Comparison of ENCODE assay signal across 8 cellular contexts in genomic region chr12:32106517-32107366, GRCh38. TPM values are rescaled to one million over a fixed set of nuclear protein-coding genes. Genes with fewer than 3 reads are reported as not detected.
DNase-seq lines count a peak whose midpoint lies in the region; ATAC-seq and TF ChIP-seq lines count a peak whose summit lies in the region.

Gene BICD1, plus strand, starts transcription at chr12:32106847. Its CDS starts 485 bp downstream, at chr12:32107332.

- H2BK5ac ChIP-seq in neuronal stem cell (ENCODE audit: low read length) = peak within 1 kb of the TSS; percentile 87

- H2BK15ac ChIP-seq in neuronal stem cell (ENCODE audit: low read length) = peak within 1 kb of the TSS; percentile 77

- no peak within 1 kb of the TSS for H3K4ac ChIP-seq in neuronal stem cell (ENCODE audit: low read length)

- peak within 1 kb of the TSS; percentile 13 for H2AK5ac ChIP-seq in neuronal stem cell (ENCODE audit: low read depth, low read length)

- H3K27ac Mint-ChIP-seq in GM23338 = peak within 1 kb of the TSS; percentile 98

- peaks cover 49% of the 10 kb centered on the region for H3K79me2 ChIP-seq in GM23338 (replicated peaks; ENCODE audit: insufficient read depth)

- peak within 1 kb of the TSS; percentile 90 for H3K14ac ChIP-seq in neuronal stem cell (ENCODE audit: low read length)

- H2BK12ac ChIP-seq in neuronal stem cell (ENCODE audit: low read length) = no peak within 1 kb of the TSS

- peak within 1 kb of the TSS; percentile 95 for H3K4me3 ChIP-seq in GM23338
- H3K4me3 ChIP-seq in LNCaP clone FGC (ENCODE audit: low read depth, low read length) = peak within 1 kb of the TSS; percentile 92
- H3K4me3 ChIP-seq in SJSA1 = peak within 1 kb of the TSS; percentile 90
- H3K4me3 ChIP-seq in neuronal stem cell (ENCODE audit: low read length in 2 of 2) = peak within 1 kb of the TSS; percentile 70 to 98

- H3K9me2 ChIP-seq in GM23338 (ENCODE audit: insufficient read depth) = peaks cover 4% of the 10 kb centered on the region; the same call in 1 of the 2 replicates

- ATAC-seq in GM23338 (peak; percentile 87), foreskin keratinocyte (peak; percentile 93)

- H4K91ac ChIP-seq in neuronal stem cell (ENCODE audit: low read depth, low read length, poor library complexity) = no peak within 1 kb of the TSS

- H3K27ac ChIP-seq in GM23338 (ENCODE audit: low read depth) (peak within 1 kb of the TSS; percentile 87), SJSA1 (peak within 1 kb of the TSS; percentile 83), foreskin keratinocyte (peak within 1 kb of the TSS; percentile 26), neuronal stem cell (replicated peaks; ENCODE audit: low read length) (peak within 1 kb of the TSS; percentile 91), substantia nigra (ENCODE audit: low read depth, low read length, poor library complexity, severe bottlenecking) (peak within 1 kb of the TSS; percentile 86)

- H3K79me1 ChIP-seq in neuronal stem cell (ENCODE audit: low read depth, low read length) = no peaks in the 10 kb centered on the region

- H3K27me3 ChIP-seq in GM23338 (ENCODE audit: insufficient read depth) (no peaks in the 10 kb centered on the region), SJSA1 (replicated peaks) (no peaks in the 10 kb centered on the region), foreskin keratinocyte (no peaks in the 10 kb centered on the region), neuronal stem cell (ENCODE audit: control insufficient read depth in 3 of 3, insufficient read depth in 3 of 3, low read depth in 1 of 3, low read length in 3 of 3) (no peaks in the 10 kb centered on the region)

- peak; percentile 93 for DNase-seq in ELR (ENCODE audit: low read depth)
- peak; percentile 93 for DNase-seq in GM23338 (ENCODE audit: low spot score)
- peak; percentile 55 for DNase-seq in LNCaP clone FGC (ENCODE audit: low read depth)
- peak; percentile 86 to 90 for DNase-seq in SJSA1 (ENCODE audit: low read depth in 1 of 2, low spot score in 2 of 2)
- DNase-seq in activated naive CD4-positive, alpha-beta T cell (lab: John Stamatoyannopoulos, UW) = peak; percentile 28 to 62 (median 29)
- peak; percentile 59 to 76 for DNase-seq in foreskin keratinocyte
- peak; percentile 85 for DNase-seq in neuronal stem cell (ENCODE audit: low spot score)
- DNase-seq in substantia nigra (lab: John Stamatoyannopoulos, UW) = peak; percentile 21 to 92 (median 80)

- no peaks in the 10 kb centered on the region for H4K20me1 ChIP-seq in GM23338 (replicated peaks; ENCODE audit: insufficient read depth)

- peak within 1 kb of the TSS; percentile 96 for H3K4me2 ChIP-seq in GM23338
- H3K4me2 ChIP-seq in neuronal stem cell (ENCODE audit: insufficient read depth, low read length, poor library complexity, severe bottlenecking) = peak within 1 kb of the TSS; percentile 87

- H4K8ac ChIP-seq in neuronal stem cell (ENCODE audit: low read depth, low read length) = no peak within 1 kb of the TSS

- H2BK120ac ChIP-seq in neuronal stem cell (ENCODE audit: low read depth, low read length) = peak within 1 kb of the TSS; percentile 27

- H2AFZ ChIP-seq in GM23338 (peak within 1 kb of the TSS; percentile 67; the same call in 1 of the 2 replicates), neuronal stem cell (ENCODE audit: low read length) (peak within 1 kb of the TSS; percentile 96)

- peak within 1 kb of the TSS; percentile 98 for H3K23ac ChIP-seq in neuronal stem cell (ENCODE audit: low read depth, low read length, poor library complexity)

- H3K9me3 ChIP-seq in SJSA1 (replicated peaks) (no peaks in the 10 kb centered on the region), neuronal stem cell (replicated peaks in 1 of 2; ENCODE audit: control insufficient read depth in 2 of 2, insufficient read depth in 1 of 2, low read depth in 1 of 2, low read length in 2 of 2) (no peaks in the 10 kb centered on the region)

- peaks cover 25% of the 10 kb centered on the region for H3K4me1 Mint-ChIP-seq in GM23338

- H3K27me3 Mint-ChIP-seq in GM23338 (ENCODE audit: insufficient read depth, low read depth, poor library complexity) = peaks cover 4% of the 10 kb centered on the region

- no CpG with 5 or more reads among the region's 96 CpGs for WGBS in neuronal stem cell (ENCODE audit: extremely low coverage in 2 of 2, insufficient read length in 2 of 2, insufficient replicate concordance in 1 of 2), 2 donors

- peak within 1 kb of the TSS; percentile 96 for H3K9ac ChIP-seq in neuronal stem cell (ENCODE audit: low read depth, low read length, poor library complexity)

- H3F3A ChIP-seq in GM23338 (replicated peaks; ENCODE audit: low read depth) = no peaks in the 10 kb centered on the region

- TF ChIP-seq CTCF in GM23338 (conservative IDR thresholded peaks at IDR 0.05; ENCODE audit: low read depth in 2 of 2) (peak; percentile 30 to 40; a peak in 3 of 4 replicates), LNCaP clone FGC (IDR thresholded peaks at IDR 0.05; ENCODE audit: control insufficient read depth, extremely low read depth, insufficient read depth) (peak; percentile 59), foreskin keratinocyte (conservative IDR thresholded peaks at IDR 0.05) (peak; percentile 70)

- H3K36me3 ChIP-seq in GM23338 (ENCODE audit: insufficient read depth) (no peaks in the 10 kb centered on the region), SJSA1 (peaks cover 6% of the 10 kb centered on the region; the same call in 1 of the 2 replicates), neuronal stem cell (replicated peaks in 1 of 2; ENCODE audit: control insufficient read depth in 2 of 2, insufficient read depth in 2 of 2, low read length in 2 of 2) (peaks cover 0 to 2% of the 10 kb centered on the region in 2 donors)

- peaks cover 2% of the 10 kb centered on the region; the same call in 2 of the 3 replicates for H3K9me3 Mint-ChIP-seq in GM23338

- peaks cover 16% of the 10 kb centered on the region for H3K36me3 Mint-ChIP-seq in GM23338 (ENCODE audit: low read depth)

- H3K4me1 ChIP-seq in GM23338 (ENCODE audit: insufficient read depth) = peaks cover 39% of the 10 kb centered on the region
- H3K4me1 ChIP-seq in SJSA1 (replicated peaks) = peaks cover 17% of the 10 kb centered on the region
- H3K4me1 ChIP-seq in foreskin keratinocyte = peaks cover 14% of the 10 kb centered on the region
- peaks cover 5 to 8% of the 10 kb centered on the region in 2 donors for H3K4me1 ChIP-seq in neuronal stem cell (ENCODE audit: control insufficient read depth in 2 of 2, insufficient read depth in 1 of 2, low read depth in 1 of 2, low read length in 2 of 2)

- peak within 1 kb of the TSS; percentile 99 for H3K4me3 Mint-ChIP-seq in GM23338

- peak within 1 kb of the TSS; percentile 99 for H3K18ac ChIP-seq in neuronal stem cell (ENCODE audit: low read length)

TF ChIP-seq in GM23338, 12 proteins besides CTCF, POLR2A, EP300 and RAD21:
- TF ChIP-seq EZH2phosphoT487 (IDR thresholded peaks at IDR 0.05; ENCODE audit: unreplicated experiment) = no peak
- no peak for TF ChIP-seq NANOG (IDR thresholded peaks at IDR 0.05; ENCODE audit: borderline replicate concordance)
- TF ChIP-seq STAT1 (IDR thresholded peaks at IDR 0.05; ENCODE audit: unreplicated experiment) = no peak
- TF ChIP-seq ZNF114 (CRISPR knock-in tag; IDR thresholded peaks at IDR 0.05) = no peak
- peak; percentile 91 for TF ChIP-seq POLR2AphosphoS5 (IDR thresholded peaks at IDR 0.05; ENCODE audit: low read depth)
- no peak for TF ChIP-seq ZNF331 (CRISPR knock-in tag; IDR thresholded peaks at IDR 0.05; ENCODE audit: low read depth)
- peak; percentile 54 for TF ChIP-seq CREB1 (CRISPR knock-in tag; IDR thresholded peaks at IDR 0.05; ENCODE audit: low read depth)
- no peak for TF ChIP-seq JUNB (IDR thresholded peaks at IDR 0.05; ENCODE audit: unreplicated experiment)
- no peak for TF ChIP-seq REST (IDR thresholded peaks at IDR 0.05; ENCODE audit: unreplicated experiment)
- 0 out of 2 replicates have a peak, but pooled peaks have one; percentile 35 for TF ChIP-seq ETS1 (IDR thresholded peaks at IDR 0.05)
- TF ChIP-seq EZH2 (IDR thresholded peaks at IDR 0.05; ENCODE audit: low read depth, unreplicated experiment) = no peak

RNA-seq across cellular contexts. Expression of gene BICD1, which starts in this region (rescaled TPM):
- total RNA-seq in GM23338 (2014; rRNA removed; shearing (Covaris generic)) = 76.4 and 83.6 TPM in 2 replicates
- polyA plus RNA-seq in GM23338 (2016; fragmentation: Nextera tagmentation; extraction: Ambion mirVana) (46.3 and 59.3 TPM in 2 replicates), foreskin keratinocyte (5.2 and 5.8 TPM in 2 replicates)
- 4.9 and 11.8 TPM in 2 replicates for total RNA-seq in SJSA1 (2014; rRNA removed; shearing (Covaris generic))
- 11.4 and 13.3 TPM in 2 replicates for total RNA-seq in foreskin keratinocyte
- polyA plus RNA-seq in neuronal stem cell (2013, experiment 1 of 2) = 18.0 TPM
- 17.3 TPM for polyA plus RNA-seq in neuronal stem cell (2013, experiment 2 of 2)

Comparison
In these comparisons a context has a peak if more than half of its experiments do, and no peak if none do; other contexts are left out.
1. Peak in every context shown above with its lines: DNase-seq, ATAC-seq, H3K4me3 ChIP-seq and H3K27ac ChIP-seq.
2. DNase-seq: peak in every context shown above with its lines; median percentile 93 in ELR; 93 in GM23338; 88 in SJSA1; 85 in neuronal stem cell; 80 in substantia nigra; 68 in foreskin keratinocyte; 55 in LNCaP clone FGC; 29 in activated naive CD4-positive, alpha-beta T cell.
3. H3K27ac ChIP-seq: peak in every context shown above with its lines; median percentile 91 in neuronal stem cell; 87 in GM23338; 86 in substantia nigra; 83 in SJSA1; 26 in foreskin keratinocyte.